Comparison of ENCODE assay signal across 8 cellular contexts in the genomic region with DNA sequence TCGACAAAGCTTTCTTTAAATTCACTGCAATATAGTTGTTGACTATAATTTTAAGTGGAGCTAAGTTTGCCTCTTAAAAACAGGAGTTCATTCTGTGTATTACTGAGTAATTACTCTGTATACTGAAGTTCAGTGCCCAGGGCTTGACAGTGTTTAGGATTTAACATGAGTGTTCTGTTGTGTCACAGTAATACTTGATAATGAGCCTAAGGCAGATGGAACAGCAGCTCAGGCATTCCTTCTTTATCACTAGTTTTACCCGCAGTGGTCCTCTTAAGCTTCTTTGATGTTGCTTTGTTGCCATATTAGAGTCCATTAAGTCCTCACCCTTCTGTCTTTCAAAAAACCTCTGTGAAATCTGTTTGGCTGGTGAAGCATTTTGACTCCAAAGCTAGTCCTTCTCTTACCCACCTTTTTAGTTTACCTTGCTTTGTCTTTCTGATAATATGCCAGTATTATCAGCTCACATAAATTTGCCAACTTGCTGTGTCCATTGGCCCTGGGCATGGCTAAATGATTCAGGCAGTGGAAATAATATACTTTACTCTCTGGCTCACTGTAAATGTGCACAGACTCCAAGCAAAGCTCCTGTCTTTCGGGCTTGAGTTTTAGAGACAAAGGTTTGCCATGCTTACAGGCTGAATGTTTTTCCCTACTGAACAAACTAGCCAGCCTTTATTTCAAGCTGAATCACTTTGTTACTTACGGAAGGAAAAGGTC. TPM values are rescaled to one million over a fixed set of nuclear protein-coding genes. Genes with fewer than 3 reads are reported as not detected.
A peak's percentile ranks its signal among the peaks of the same experiment; 100 is the strongest.
DNase-seq lines count a peak whose midpoint lies in the region; ATAC-seq and TF ChIP-seq lines count a peak whose summit lies in the region.
"Had no signal": no experiment of that assay in that cellular context is flagged by ENCODE, and none has a peak within 500 bp of the region (broad histone marks: within the 10 kb centered on the region; RNA-seq: fewer than 3 reads in every experiment).

No MANE protein-coding gene starts in this region.

- POLR2A ChIA-PET in WTC11 (lab: Charles Lee), result no interaction called here

- no peak for TF ChIP-seq CTCF in WTC11 (IDR thresholded peaks at IDR 0.05)

- intact Hi-C loops in left ventricle myocardium superior (cut with micrococcal nuclease), result no loop called here

- H3K4me3 Mint-ChIP-seq in IgD-negative memory B cell (peak overlapping the region in 1 of 4 donors; percentile 43), WTC11 (no peak overlapping the region)
- H3K4me3 Mint-ChIP-seq in stimulated activated effector memory CD8-positive, alpha-beta T cell treated with anti-CD3 and anti-CD28 coated beads, Interleukin-12 subunit alpha, Interleukin-12 subunit beta, amount 100 ng/mL, for 72 hours, result peak overlapping the region; percentile 58

- H3K27me3 Mint-ChIP-seq in IgD-negative memory B cell (no peaks in the 10 kb centered on the region), WTC11 (ENCODE audit: low read depth) (no peaks in the 10 kb centered on the region)

- no peak for DNase-seq in WTC11 (ENCODE audit: low spot score)
- no peak for DNase-seq in left ventricle myocardium superior
- DNase-seq in stimulated activated effector memory CD8-positive, alpha-beta T cell treated with anti-CD3 and anti-CD28 coated beads, Interleukin-12 subunit alpha, Interleukin-12 subunit beta, amount 100 ng/mL, for 72 hours (ENCODE audit: low spot score in 2 of 2), result no peak
- no peak for DNase-seq in NCI-H748 (lab: John Stamatoyannopoulos, UW; ENCODE audit: unreplicated experiment)
- no peak for DNase-seq in NCI-H2029 treated with DMSO at 0.1 percent for 48 hours (lab: John Stamatoyannopoulos, UW)
- DNase-seq: amygdala had no signal

- H3K4me1 Mint-ChIP-seq in IgD-negative memory B cell (peaks cover 26 to 30% (median 27%) of the 10 kb centered on the region in 3 donors), WTC11 (peaks cover 23% of the 10 kb centered on the region)
- peaks cover 46% of the 10 kb centered on the region for H3K4me1 Mint-ChIP-seq in stimulated activated effector memory CD8-positive, alpha-beta T cell treated with anti-CD3 and anti-CD28 coated beads, Interleukin-12 subunit alpha, Interleukin-12 subunit beta, amount 100 ng/mL, for 72 hours

- CTCF ChIA-PET in WTC11 (lab: Charles Lee), result interaction anchor here (0.7 to 2.6 kb wide), 9 partner anchors 8 to 400 kb away, joined by 3 to 11 read pairs (median 4); a partner anchor contains a TSS

- peak overlapping the region in 2 of 3 donors; percentile 50 to 80 for H3K27ac Mint-ChIP-seq in IgD-negative memory B cell
- 0 out of 2 replicates have a peak overlapping the region, but pooled peaks have one; percentile 26 for H3K27ac Mint-ChIP-seq in WTC11
- peak overlapping the region; percentile 70 for H3K27ac Mint-ChIP-seq in stimulated activated effector memory CD8-positive, alpha-beta T cell treated with anti-CD3 and anti-CD28 coated beads, Interleukin-12 subunit alpha, Interleukin-12 subunit beta, amount 100 ng/mL, for 72 hours

- no peaks in the 10 kb centered on the region for H3K9me3 Mint-ChIP-seq in IgD-negative memory B cell
- H3K9me3 Mint-ChIP-seq in WTC11, result no peaks in the 10 kb centered on the region
- H3K9me3 Mint-ChIP-seq in stimulated activated effector memory CD8-positive, alpha-beta T cell treated with anti-CD3 and anti-CD28 coated beads, Interleukin-12 subunit alpha, Interleukin-12 subunit beta, amount 100 ng/mL, for 72 hours, result no peaks in the 10 kb centered on the region

- ATAC-seq in WTC11, result no peak
- ATAC-seq in left ventricle myocardium superior, result peak; percentile 58
- peak; percentile 79 for ATAC-seq in stimulated activated effector memory CD8-positive, alpha-beta T cell treated with anti-CD3 and anti-CD28 coated beads, Interleukin-12 subunit alpha, Interleukin-12 subunit beta, amount 100 ng/mL, for 72 hours
- ATAC-seq in GM18517 (IDR thresholded peaks at IDR 0.05; ENCODE audit: unreplicated experiment), result no peak

- H3K36me3 Mint-ChIP-seq in IgD-negative memory B cell (peaks cover 8% of the 10 kb centered on the region), WTC11 (peaks cover 9% of the 10 kb centered on the region)
- H3K36me3 Mint-ChIP-seq in stimulated activated effector memory CD8-positive, alpha-beta T cell treated with anti-CD3 and anti-CD28 coated beads, Interleukin-12 subunit alpha, Interleukin-12 subunit beta, amount 100 ng/mL, for 72 hours, result peaks cover 62% of the 10 kb centered on the region

TF ChIP-seq in WTC11, 78 proteins besides CTCF, POLR2A, EP300 and RAD21:
- TF ChIP-seq GABPB1 (CRISPR knock-in tag; IDR thresholded peaks at IDR 0.05), result no peak
- no peak for TF ChIP-seq ZNF232 (CRISPR knock-in tag; IDR thresholded peaks at IDR 0.05)
- TF ChIP-seq, protein P1, sequence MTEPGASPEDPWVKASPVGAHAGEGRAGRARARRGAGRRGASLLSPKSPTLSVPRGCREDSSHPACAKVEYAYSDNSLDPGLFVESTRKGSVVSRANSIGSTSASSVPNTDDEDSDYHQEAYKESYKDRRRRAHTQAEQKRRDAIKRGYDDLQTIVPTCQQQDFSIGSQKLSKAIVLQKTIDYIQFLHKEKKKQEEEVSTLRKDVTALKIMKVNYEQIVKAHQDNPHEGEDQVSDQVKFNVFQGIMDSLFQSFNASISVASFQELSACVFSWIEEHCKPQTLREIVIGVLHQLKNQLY (CRISPR knock-in tag; IDR thresholded peaks at IDR 0.05), result no peak

RNA-seq across cellular contexts. Expression of a gene that starts 17.7 kb away (rescaled TPM):
- polyA plus RNA-seq in IgD-negative memory B cell, result 6.1 TPM
- total RNA-seq in WTC11 (2021) (52.2 to 56.9 TPM (median 53.9 TPM) in 3 replicates), left ventricle myocardium superior (52.2 TPM)

RNA-seq across cellular contexts. Expression of a gene that starts 32.4 kb away (rescaled TPM):
- polyA plus RNA-seq in IgD-negative memory B cell, result not detected
- total RNA-seq in WTC11 (2021), result 65.8 to 91.1 TPM (median 90.4 TPM) in 3 replicates
- total RNA-seq in left ventricle myocardium superior, result 10.8 TPM

RNA-seq across cellular contexts. Expression of a gene that starts 41.7 kb away (rescaled TPM):
- polyA plus RNA-seq in IgD-negative memory B cell, result 3.6 TPM
- total RNA-seq in WTC11 (2021), result 9.4 to 11.1 TPM (median 9.5 TPM) in 3 replicates
- total RNA-seq in left ventricle myocardium superior, result 1.9 TPM

RNA-seq across cellular contexts. Expression of a gene that starts 42.2 kb away (rescaled TPM):
- polyA plus RNA-seq in IgD-negative memory B cell, result 13.2 TPM
- total RNA-seq in WTC11 (2021), result 10.6 to 14.2 TPM (median 13.6 TPM) in 3 replicates
- 15.4 TPM for total RNA-seq in left ventricle myocardium superior

RNA-seq across cellular contexts. Expression of a gene that starts 59.4 kb away (rescaled TPM):
- not detected for polyA plus RNA-seq in IgD-negative memory B cell
- total RNA-seq in WTC11 (2021) (0.17 to 0.30 TPM (median 0.18 TPM) in 3 replicates), left ventricle myocardium superior (not detected)

Comparison
In these comparisons a context has a peak if more than half of its experiments do, and no peak if none do; other contexts are left out.
1. ATAC-seq: peak in left ventricle myocardium superior (single experiment) and stimulated activated effector memory CD8-positive, alpha-beta T cell treated with anti-CD3 and anti-CD28 coated beads, Interleukin-12 subunit alpha, Interleukin-12 subunit beta, amount 100 ng/mL, for 72 hours (single experiment); none in WTC11 (single experiment) and GM18517 (single experiment).
2. Peak in every context shown above with its lines, with median percentiles within 50 percentile points of each other: H3K27ac Mint-ChIP-seq.